Comparison of ENCODE assay signal across 8 cellular contexts in genomic region chrX:46796574-46797191, GRCh38. TPM values are rescaled to one million over a fixed set of nuclear protein-coding genes. Genes with fewer than 3 reads are reported as not detected.
DNase-seq lines count a peak whose midpoint lies in the region; ATAC-seq and TF ChIP-seq lines count a peak whose summit lies in the region.

No MANE protein-coding gene starts in this region.

- no peak overlapping the region for H3K4me3 Mint-ChIP-seq in CD14-positive monocyte

- DNase-seq in CD14-positive monocyte (ENCODE audit: low spot score) (peak; percentile 51), NCI-H2107 (lab: John Stamatoyannopoulos, UW) (peak; percentile 37), cardiac fibroblast (ENCODE audit: low read depth in 2 of 2) (peak; percentile 77 to 78), left colon (peak; percentile 53 to 81)
- peak; percentile 34 to 54 (median 46) for DNase-seq in activated CD4-positive, CD25-positive, alpha-beta regulatory T cell (lab: John Stamatoyannopoulos, UW)
- DNase-seq in stimulated activated CD4-positive, alpha-beta T cell treated with anti-CD3 and anti-CD28 coated beads, Interleukin-4, amount 100 ng/mL, for 4 hours: peak; percentile 53 to 73

- H3K4me3 ChIP-seq in cardiac fibroblast (replicated peaks in 1 of 2; ENCODE audit: low read depth in 2 of 2, low read length in 2 of 2): no peak overlapping the region

- no peak overlapping the region for H3K27ac Mint-ChIP-seq in CD14-positive monocyte

- no peaks in the 10 kb centered on the region for H3K36me3 Mint-ChIP-seq in CD14-positive monocyte

- H3K9me3 Mint-ChIP-seq in CD14-positive monocyte: peaks cover 0 to 6% (median 0%) of the 10 kb centered on the region in 7 donors

- peaks cover 19% of the 10 kb centered on the region for H3K4me1 Mint-ChIP-seq in CD14-positive monocyte

- intact Hi-C loops in CD14-positive monocyte (cut with micrococcal nuclease): loop anchor here (2.0 to 10.0 kb wide), 2 partner anchors 38 to 172 kb away; partner anchors contain the start of gene SLC9A7 (in 1 of the 2)
- intact Hi-C loops in left colon (cut with DNase I, micrococcal nuclease): no loop called here

- TF ChIP-seq CTCF in CD14-positive monocyte (IDR thresholded peaks at IDR 0.05): peak; percentile 74
- TF ChIP-seq CTCF in cardiac fibroblast (IDR thresholded peaks at IDR 0.05; ENCODE audit: low read depth, low read length): peak; percentile 82

- peaks cover 0 to 9% (median 2%) of the 10 kb centered on the region in 3 donors for H3K27me3 Mint-ChIP-seq in CD14-positive monocyte (ENCODE audit: low read depth in 3 of 3)

- peak; percentile 60 for ATAC-seq in GM21526 (IDR thresholded peaks at IDR 0.05; ENCODE audit: low FRiP score, unreplicated experiment)
- peak; percentile 71 for ATAC-seq in left colon
- ATAC-seq in HG03571 (IDR thresholded peaks at IDR 0.05; ENCODE audit: unreplicated experiment): no peak

RNA-seq across cellular contexts. Expression of gene SLC9A7, which starts 37.8 kb away (rescaled TPM):
- 1 to 10 TPM in 1 of 2 donors, under 1 TPM in 1; 0.73 to 1.0 TPM for polyA plus RNA-seq in CD14-positive monocyte
- total RNA-seq in left colon: 1 to 10 TPM in 1 of 2 donors, under 1 TPM in 1; 0.95 to 1.9 TPM

RNA-seq across cellular contexts. Expression of gene RP2, which starts 40.2 kb away (rescaled TPM):
- 10 to 100 TPM; 55.7 to 60.3 TPM for polyA plus RNA-seq in CD14-positive monocyte
- 10 to 100 TPM; 16.2 to 18.0 TPM for total RNA-seq in left colon

Comparison
In these comparisons a context has a peak if more than half of its experiments do, and no peak if none do; other contexts are left out.
1. intact Hi-C loops: an anchor here in CD14-positive monocyte (2.0 to 10.0 kb wide); none called in left colon.